Comparison of ENCODE assay signal across 31 cellular contexts in the genomic region with DNA sequence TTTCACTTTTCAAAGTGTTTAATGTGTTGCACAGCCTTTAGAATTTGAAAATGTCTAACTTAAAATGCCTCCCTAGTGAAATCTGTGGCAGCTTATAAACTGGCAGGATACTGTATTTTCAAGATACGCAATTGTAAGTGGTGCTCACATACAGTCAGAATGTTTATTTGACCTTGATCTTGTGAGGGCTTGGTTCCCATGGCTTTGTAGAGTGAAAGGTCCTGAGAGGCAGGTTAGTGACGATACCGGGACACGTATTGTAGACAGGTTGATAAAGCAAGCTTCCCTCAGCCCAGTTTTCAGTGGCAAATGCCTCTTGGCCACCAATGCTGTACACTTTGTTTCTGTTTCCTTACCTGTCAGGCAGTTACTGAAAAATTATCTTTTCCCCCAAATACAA.
"Had no signal": no experiment of that assay in that cellular context is flagged by ENCODE, and none has a peak within 500 bp of the region (broad histone marks: within the 10 kb centered on the region; RNA-seq: fewer than 3 reads in every experiment).

No MANE protein-coding gene starts in this region.

- H3K27me3 ChIP-seq: adrenal gland, body of pancreas, brain microvascular endothelial cell, breast epithelium had no signal

- ATAC-seq: activated CD8-positive, alpha-beta T cell treated with anti-CD3 and anti-CD28 coated beads for 36 hours; activated naive CD4-positive, alpha-beta T cell treated with anti-CD3 and anti-CD28 coated beads, Interleukin-2, amount 50 U/mL, for 72 hours; activated T-cell treated with anti-CD3 and anti-CD28 coated beads, Interleukin-2, amount 50 U/mL, for 4 hours; activated T-cell treated with anti-CD3 and anti-CD28 coated beads, Interleukin-2, amount 50 U/mL, for 72 hours; activated T-helper 17 cell treated with anti-CD3 and anti-CD28 coated beads, Interleukin-2, amount 50 U/mL, for 72 hours; body of pancreas had no signal

- H3K4me3 ChIP-seq: adrenal gland, body of pancreas, breast epithelium had no signal

- DNase-seq: activated B cell treated with CpG ODN at 0.5 μM for 24 hours; activated CD4-positive, alpha-beta memory T cell treated with anti-CD3 and anti-CD28 coated beads for 36 hours; activated CD4-positive, alpha-beta T cell treated with anti-CD3 and anti-CD28 coated beads for 4 hours; activated CD4-positive, alpha-beta T cell treated with anti-CD3 and anti-CD28 coated beads, Interleukin-2, amount 10 ng/mL, durations not matched to agents 24 days and 14 days; activated CD4-positive, alpha-beta T cell treated with anti-CD3 and anti-CD28 coated beads, Interleukin-2, amount 50 U/mL, for 1 hour; activated CD4-positive, alpha-beta T cell treated with anti-CD3 and anti-CD28 coated beads, Interleukin-2, amount 50 U/mL, for 4 hours; activated CD4-positive, CD25-positive, alpha-beta regulatory T cell treated with anti-CD3 and anti-CD28 coated beads, Interleukin-2, amount 50 U/mL, for 72 hours; activated CD8-positive, alpha-beta memory T cell treated with anti-CD3 and anti-CD28 coated beads, Interleukin-2, amount 50 U/mL, for 4 hours; activated CD8-positive, alpha-beta T cell treated with anti-CD3 and anti-CD28 coated beads for 36 hours; activated effector memory CD4-positive, alpha-beta T cell treated with anti-CD3 and anti-CD28 coated beads, Interleukin-2, amount 50 U/mL, for 16 hours; activated gamma-delta T cell treated with Interleukin-2 at 50 U/mL for 16 hours; activated naive CD4-positive, alpha-beta T cell; activated naive CD4-positive, alpha-beta T cell treated with anti-CD3 and anti-CD28 coated beads for 36 hours; activated naive CD4-positive, alpha-beta T cell treated with anti-CD3 and anti-CD28 coated beads, Interleukin-2, amount 50 U/mL, for 16 hours; activated naive CD8-positive, alpha-beta T cell treated with anti-CD3 and anti-CD28 coated beads for 36 hours; activated T-cell treated with anti-CD3 and anti-CD28 coated beads for 4 hours; activated T-cell treated with anti-CD3 and anti-CD28 coated beads, Interleukin-2, amount 50 U/mL, for 1 hour; activated T-cell treated with anti-CD3 and anti-CD28 coated beads, Interleukin-2, amount 50 U/mL, for 4 hours; activated T-cell treated with anti-CD3 and anti-CD28 coated beads, Interleukin-2, amount 50 U/mL, for 72 hours; adrenal gland; amniotic stem cell; aorta; body of pancreas; brain microvascular endothelial cell; central memory CD4-positive, alpha-beta T cell; T-helper 2 cell; T-helper 9 cell had no signal

- H3K27ac ChIP-seq: adrenal gland, body of pancreas, brain microvascular endothelial cell, breast epithelium, VCaP had no signal

- H3K4me1 ChIP-seq: body of pancreas, breast epithelium had no signal

- H3K9me3 ChIP-seq: adrenal gland, body of pancreas had no signal

- H3K36me3 ChIP-seq: adrenal gland, brain microvascular endothelial cell, breast epithelium had no signal
